Comparison of ENCODE assay signal across 1 cellular context in the genomic region with DNA sequence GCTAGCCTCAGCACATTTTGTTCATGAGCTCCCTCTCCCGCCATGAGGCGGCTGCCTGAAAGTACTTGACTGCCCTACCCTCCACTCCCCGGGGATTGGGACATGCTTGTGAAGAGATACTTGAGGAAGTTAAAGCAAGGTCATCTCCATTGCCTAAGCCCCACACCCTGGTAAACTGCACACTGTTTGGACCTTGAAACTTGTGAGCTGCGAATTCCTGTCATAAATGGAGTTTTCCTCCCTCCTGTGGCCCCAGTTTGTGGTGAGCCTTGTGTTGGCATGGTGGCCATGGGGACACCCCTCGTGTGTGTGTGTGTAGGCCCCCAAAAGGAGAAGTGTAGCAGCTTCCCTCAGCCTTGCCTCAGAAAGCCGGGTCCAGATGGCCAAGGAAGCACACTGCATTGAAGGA.
TF ChIP-seq lines count a peak whose summit lies in the region.

No MANE protein-coding gene starts in this region.

TF ChIP-seq in H1, 55 proteins besides CTCF, POLR2A, EP300 and RAD21 (continued from another document):
- TF ChIP-seq, protein P1, sequence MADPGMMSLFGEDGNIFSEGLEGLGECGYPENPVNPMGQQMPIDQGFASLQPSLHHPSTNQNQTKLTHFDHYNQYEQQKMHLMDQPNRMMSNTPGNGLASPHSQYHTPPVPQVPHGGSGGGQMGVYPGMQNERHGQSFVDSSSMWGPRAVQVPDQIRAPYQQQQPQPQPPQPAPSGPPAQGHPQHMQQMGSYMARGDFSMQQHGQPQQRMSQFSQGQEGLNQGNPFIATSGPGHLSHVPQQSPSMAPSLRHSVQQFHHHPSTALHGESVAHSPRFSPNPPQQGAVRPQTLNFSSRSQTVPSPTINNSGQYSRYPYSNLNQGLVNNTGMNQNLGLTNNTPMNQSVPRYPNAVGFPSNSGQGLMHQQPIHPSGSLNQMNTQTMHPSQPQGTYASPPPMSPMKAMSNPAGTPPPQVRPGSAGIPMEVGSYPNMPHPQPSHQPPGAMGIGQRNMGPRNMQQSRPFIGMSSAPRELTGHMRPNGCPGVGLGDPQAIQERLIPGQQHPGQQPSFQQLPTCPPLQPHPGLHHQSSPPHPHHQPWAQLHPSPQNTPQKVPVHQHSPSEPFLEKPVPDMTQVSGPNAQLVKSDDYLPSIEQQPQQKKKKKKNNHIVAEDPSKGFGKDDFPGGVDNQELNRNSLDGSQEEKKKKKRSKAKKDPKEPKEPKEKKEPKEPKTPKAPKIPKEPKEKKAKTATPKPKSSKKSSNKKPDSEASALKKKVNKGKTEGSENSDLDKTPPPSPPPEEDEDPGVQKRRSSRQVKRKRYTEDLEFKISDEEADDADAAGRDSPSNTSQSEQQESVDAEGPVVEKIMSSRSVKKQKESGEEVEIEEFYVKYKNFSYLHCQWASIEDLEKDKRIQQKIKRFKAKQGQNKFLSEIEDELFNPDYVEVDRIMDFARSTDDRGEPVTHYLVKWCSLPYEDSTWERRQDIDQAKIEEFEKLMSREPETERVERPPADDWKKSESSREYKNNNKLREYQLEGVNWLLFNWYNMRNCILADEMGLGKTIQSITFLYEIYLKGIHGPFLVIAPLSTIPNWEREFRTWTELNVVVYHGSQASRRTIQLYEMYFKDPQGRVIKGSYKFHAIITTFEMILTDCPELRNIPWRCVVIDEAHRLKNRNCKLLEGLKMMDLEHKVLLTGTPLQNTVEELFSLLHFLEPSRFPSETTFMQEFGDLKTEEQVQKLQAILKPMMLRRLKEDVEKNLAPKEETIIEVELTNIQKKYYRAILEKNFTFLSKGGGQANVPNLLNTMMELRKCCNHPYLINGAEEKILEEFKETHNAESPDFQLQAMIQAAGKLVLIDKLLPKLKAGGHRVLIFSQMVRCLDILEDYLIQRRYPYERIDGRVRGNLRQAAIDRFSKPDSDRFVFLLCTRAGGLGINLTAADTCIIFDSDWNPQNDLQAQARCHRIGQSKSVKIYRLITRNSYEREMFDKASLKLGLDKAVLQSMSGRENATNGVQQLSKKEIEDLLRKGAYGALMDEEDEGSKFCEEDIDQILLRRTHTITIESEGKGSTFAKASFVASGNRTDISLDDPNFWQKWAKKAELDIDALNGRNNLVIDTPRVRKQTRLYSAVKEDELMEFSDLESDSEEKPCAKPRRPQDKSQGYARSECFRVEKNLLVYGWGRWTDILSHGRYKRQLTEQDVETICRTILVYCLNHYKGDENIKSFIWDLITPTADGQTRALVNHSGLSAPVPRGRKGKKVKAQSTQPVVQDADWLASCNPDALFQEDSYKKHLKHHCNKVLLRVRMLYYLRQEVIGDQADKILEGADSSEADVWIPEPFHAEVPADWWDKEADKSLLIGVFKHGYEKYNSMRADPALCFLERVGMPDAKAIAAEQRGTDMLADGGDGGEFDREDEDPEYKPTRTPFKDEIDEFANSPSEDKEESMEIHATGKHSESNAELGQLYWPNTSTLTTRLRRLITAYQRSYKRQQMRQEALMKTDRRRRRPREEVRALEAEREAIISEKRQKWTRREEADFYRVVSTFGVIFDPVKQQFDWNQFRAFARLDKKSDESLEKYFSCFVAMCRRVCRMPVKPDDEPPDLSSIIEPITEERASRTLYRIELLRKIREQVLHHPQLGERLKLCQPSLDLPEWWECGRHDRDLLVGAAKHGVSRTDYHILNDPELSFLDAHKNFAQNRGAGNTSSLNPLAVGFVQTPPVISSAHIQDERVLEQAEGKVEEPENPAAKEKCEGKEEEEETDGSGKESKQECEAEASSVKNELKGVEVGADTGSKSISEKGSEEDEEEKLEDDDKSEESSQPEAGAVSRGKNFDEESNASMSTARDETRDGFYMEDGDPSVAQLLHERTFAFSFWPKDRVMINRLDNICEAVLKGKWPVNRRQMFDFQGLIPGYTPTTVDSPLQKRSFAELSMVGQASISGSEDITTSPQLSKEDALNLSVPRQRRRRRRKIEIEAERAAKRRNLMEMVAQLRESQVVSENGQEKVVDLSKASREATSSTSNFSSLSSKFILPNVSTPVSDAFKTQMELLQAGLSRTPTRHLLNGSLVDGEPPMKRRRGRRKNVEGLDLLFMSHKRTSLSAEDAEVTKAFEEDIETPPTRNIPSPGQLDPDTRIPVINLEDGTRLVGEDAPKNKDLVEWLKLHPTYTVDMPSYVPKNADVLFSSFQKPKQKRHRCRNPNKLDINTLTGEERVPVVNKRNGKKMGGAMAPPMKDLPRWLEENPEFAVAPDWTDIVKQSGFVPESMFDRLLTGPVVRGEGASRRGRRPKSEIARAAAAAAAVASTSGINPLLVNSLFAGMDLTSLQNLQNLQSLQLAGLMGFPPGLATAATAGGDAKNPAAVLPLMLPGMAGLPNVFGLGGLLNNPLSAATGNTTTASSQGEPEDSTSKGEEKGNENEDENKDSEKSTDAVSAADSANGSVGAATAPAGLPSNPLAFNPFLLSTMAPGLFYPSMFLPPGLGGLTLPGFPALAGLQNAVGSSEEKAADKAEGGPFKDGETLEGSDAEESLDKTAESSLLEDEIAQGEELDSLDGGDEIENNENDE (IDR thresholded peaks at IDR 0.05; ENCODE audit: insufficient replicate concordance, low read length) = no peak
- TF ChIP-seq MAFK (IDR thresholded peaks at IDR 0.05; ENCODE audit: low read depth, low read length) (no peak), CTBP2 (IDR thresholded peaks at IDR 0.05; ENCODE audit: borderline replicate concordance, insufficient read depth, insufficient read length, low read length) (no peak)
